9 cellular contexts compared by ENCODE assay signal in the genomic region with DNA sequence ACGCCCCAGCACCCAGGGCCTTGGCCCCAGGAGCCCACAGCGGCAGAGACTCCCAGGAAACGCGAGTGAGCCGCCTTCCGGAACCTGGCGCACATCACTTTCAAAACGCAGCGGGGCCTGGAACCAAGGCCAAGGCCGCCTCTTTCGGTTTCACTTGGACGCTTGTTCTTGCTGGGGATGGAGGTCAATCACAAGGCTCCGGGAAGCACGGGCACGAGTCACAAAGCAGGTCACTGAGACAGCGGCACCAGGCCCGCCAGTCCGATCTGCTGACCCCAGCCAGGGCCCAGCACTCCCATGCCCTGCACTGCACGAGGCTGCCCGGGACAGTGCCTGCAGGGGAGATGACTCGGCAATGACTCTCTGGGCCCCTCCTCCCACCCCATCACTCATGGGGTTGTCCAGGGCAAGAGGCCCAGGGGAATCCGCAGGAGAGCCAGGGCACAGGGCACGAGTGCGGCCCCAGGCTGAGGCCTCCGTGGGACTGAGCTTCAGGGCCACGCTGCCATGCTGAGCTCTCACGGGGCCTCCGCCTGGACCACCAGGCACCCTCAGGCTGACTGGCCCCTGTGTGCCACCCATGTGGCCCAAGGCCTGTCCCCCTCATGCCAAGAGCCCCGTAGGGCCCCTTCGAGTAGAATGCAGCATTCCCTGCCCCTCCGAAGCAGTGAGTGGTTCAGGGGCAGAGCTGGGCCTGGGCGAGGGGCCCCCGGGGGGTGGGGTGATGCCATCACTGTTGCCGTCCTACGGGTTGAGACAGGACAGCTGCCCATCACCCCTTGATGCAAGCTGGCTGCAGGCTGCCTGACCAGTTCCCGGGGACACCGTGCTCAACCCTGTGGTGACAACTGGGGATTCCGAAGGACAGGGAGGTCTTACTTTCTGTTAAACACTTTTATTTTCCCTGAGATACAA. TPM values are rescaled to one million over a fixed set of nuclear protein-coding genes. Genes with fewer than 3 reads are reported as not detected.
A peak's percentile ranks its signal among the peaks of the same experiment; 100 is the strongest.
DNase-seq lines count a peak whose midpoint lies in the region; ATAC-seq, FAIRE-seq and TF ChIP-seq lines count a peak whose summit lies in the region.
"Had no signal": no experiment of that assay in that cellular context is flagged by ENCODE, and none has a peak within 500 bp of the region (broad histone marks: within the 10 kb centered on the region; RNA-seq: fewer than 3 reads in every experiment).

No MANE protein-coding gene starts in this region.

- DNase-seq in H54 (ENCODE audit: insufficient read length, low spot score) (peak; percentile 87), immature natural killer cell (no peak), small intestine (no peak), OCI-M2 (lab: John Stamatoyannopoulos, UW; ENCODE audit: unreplicated experiment) (no peak)
- DNase-seq in activated naive CD8-positive, alpha-beta T cell treated with anti-CD3 and anti-CD28 coated beads for 36 hours, result no peak

- 71 to 82% (median 81%) methylated on average over 35 to 38 of the region's 38 CpGs for WGBS in small intestine, 3 donors

- H3K27ac ChIP-seq in small intestine (ENCODE audit: low read depth in 1 of 2, low read length in 1 of 2), result peak overlapping the region; percentile 24 to 77

- no peaks in the 10 kb centered on the region for H3K27me3 ChIP-seq in small intestine (ENCODE audit: control insufficient read depth in 2 of 2, insufficient read depth in 2 of 2, low read length in 2 of 2)

- H3K9me3 ChIP-seq in small intestine (ENCODE audit: control insufficient read depth, low read depth), result no peaks in the 10 kb centered on the region

- FAIRE-seq in H54 (lab: Jason Lieb, UNC) (no peak), small intestine (lab: Jason Lieb, UNC) (no peak)
- FAIRE-seq: GM19239 had no signal

- peaks cover 2 to 4% of the 10 kb centered on the region in 2 donors for H3K36me3 ChIP-seq in small intestine (ENCODE audit: control insufficient read depth in 2 of 2, insufficient read depth in 2 of 2, low read length in 2 of 2)

- TF ChIP-seq POLR2A in H54 (IDR thresholded peaks at IDR 0.05; ENCODE audit: low read depth, low read length), result peak; percentile 23; the same call in 1 of the 2 replicates

- H3K27me3 Mint-ChIP-seq in activated naive CD8-positive, alpha-beta T cell treated with anti-CD3 and anti-CD28 coated beads for 36 hours, result no peaks in the 10 kb centered on the region
- peaks cover 2 to 7% (median 7%) of the 10 kb centered on the region in 3 donors for H3K27me3 Mint-ChIP-seq in immature natural killer cell (ENCODE audit: low read depth in 3 of 3)

- peak overlapping the region; percentile 45 for H3K27ac Mint-ChIP-seq in activated naive CD8-positive, alpha-beta T cell treated with anti-CD3 and anti-CD28 coated beads for 36 hours
- H3K27ac Mint-ChIP-seq in immature natural killer cell, result peak overlapping the region in 2 of 6 donors; percentile 16 to 71

- H3K36me3 Mint-ChIP-seq in activated naive CD8-positive, alpha-beta T cell treated with anti-CD3 and anti-CD28 coated beads for 36 hours, result peaks cover 6% of the 10 kb centered on the region
- peaks cover 0 to 7% (median 0%) of the 10 kb centered on the region in 3 donors for H3K36me3 Mint-ChIP-seq in immature natural killer cell

- H3K9me3 Mint-ChIP-seq in activated naive CD8-positive, alpha-beta T cell treated with anti-CD3 and anti-CD28 coated beads for 36 hours, result no peaks in the 10 kb centered on the region
- H3K9me3 Mint-ChIP-seq in immature natural killer cell, result peaks cover 0 to 1% (median 0%) of the 10 kb centered on the region in 6 donors

- ATAC-seq in GM21717 (IDR thresholded peaks at IDR 0.05; ENCODE audit: unreplicated experiment), result no peak
- no peak for ATAC-seq in GM18870 (IDR thresholded peaks at IDR 0.05; ENCODE audit: unreplicated experiment)
- no peak for ATAC-seq in HG02588 (IDR thresholded peaks at IDR 0.05; ENCODE audit: unreplicated experiment)

- peaks cover 17% of the 10 kb centered on the region for H3K4me1 Mint-ChIP-seq in activated naive CD8-positive, alpha-beta T cell treated with anti-CD3 and anti-CD28 coated beads for 36 hours
- H3K4me1 Mint-ChIP-seq in immature natural killer cell, result peaks cover 35 to 37% of the 10 kb centered on the region in 2 donors

- peaks cover 0 to 2% of the 10 kb centered on the region in 2 donors for H3K4me1 ChIP-seq in small intestine (ENCODE audit: control insufficient read depth in 2 of 2, insufficient read depth in 1 of 2, low read depth in 1 of 2, low read length in 1 of 2)

- H3K4me3 ChIP-seq in small intestine (ENCODE audit: low read depth in 1 of 2, low read length in 2 of 2), result no peak overlapping the region

- H3K4me3 Mint-ChIP-seq in activated naive CD8-positive, alpha-beta T cell treated with anti-CD3 and anti-CD28 coated beads for 36 hours, result no peak overlapping the region
- H3K4me3 Mint-ChIP-seq in immature natural killer cell, result peak overlapping the region; percentile 29 to 59 (median 48)

RNA-seq across cellular contexts. Expression of a gene that starts 4.9 kb away (rescaled TPM):
- 10 to 100 TPM; 50.5 to 51.6 TPM for total RNA-seq in activated naive CD8-positive, alpha-beta T cell treated with anti-CD3 and anti-CD28 coated beads for 36 hours
- 1 to 10 TPM in 1 of 3 donors, under 1 TPM in 2; 0.27 to 3.4 (median 0.89) TPM for polyA plus RNA-seq in immature natural killer cell
- polyA plus RNA-seq in small intestine, result 10 to 100 TPM; 19.7 to 32.1 (median 19.7) TPM

RNA-seq across cellular contexts. Expression of a gene that starts 36.4 kb away (rescaled TPM):
- total RNA-seq in activated naive CD8-positive, alpha-beta T cell treated with anti-CD3 and anti-CD28 coated beads for 36 hours, result 10 to 100 TPM; 54.7 to 55.8 TPM
- polyA plus RNA-seq in immature natural killer cell (10 to 100 TPM; 10.8 to 14.5 (median 11.7) TPM), small intestine (10 to 100 TPM; 65.8 to 86.2 (median 66.9) TPM)

Comparison
In these comparisons a context has a peak if more than half of its experiments do, and no peak if none do; other contexts are left out.
1. RNA of a gene that starts 4.9 kb away (polyA plus RNA-seq): 19.7 to 32.1 TPM in small intestine; 0.27 to 3.4 TPM in immature natural killer cell; every median in the first group is over 4 times any median in the second.
2. RNA of a gene that starts 36.4 kb away (polyA plus RNA-seq): 65.8 to 86.2 TPM in small intestine; 10.8 to 14.5 TPM in immature natural killer cell; every median in the first group is over 4 times any median in the second.